ENCODE assay signal across 1 cellular context in the genomic region with DNA sequence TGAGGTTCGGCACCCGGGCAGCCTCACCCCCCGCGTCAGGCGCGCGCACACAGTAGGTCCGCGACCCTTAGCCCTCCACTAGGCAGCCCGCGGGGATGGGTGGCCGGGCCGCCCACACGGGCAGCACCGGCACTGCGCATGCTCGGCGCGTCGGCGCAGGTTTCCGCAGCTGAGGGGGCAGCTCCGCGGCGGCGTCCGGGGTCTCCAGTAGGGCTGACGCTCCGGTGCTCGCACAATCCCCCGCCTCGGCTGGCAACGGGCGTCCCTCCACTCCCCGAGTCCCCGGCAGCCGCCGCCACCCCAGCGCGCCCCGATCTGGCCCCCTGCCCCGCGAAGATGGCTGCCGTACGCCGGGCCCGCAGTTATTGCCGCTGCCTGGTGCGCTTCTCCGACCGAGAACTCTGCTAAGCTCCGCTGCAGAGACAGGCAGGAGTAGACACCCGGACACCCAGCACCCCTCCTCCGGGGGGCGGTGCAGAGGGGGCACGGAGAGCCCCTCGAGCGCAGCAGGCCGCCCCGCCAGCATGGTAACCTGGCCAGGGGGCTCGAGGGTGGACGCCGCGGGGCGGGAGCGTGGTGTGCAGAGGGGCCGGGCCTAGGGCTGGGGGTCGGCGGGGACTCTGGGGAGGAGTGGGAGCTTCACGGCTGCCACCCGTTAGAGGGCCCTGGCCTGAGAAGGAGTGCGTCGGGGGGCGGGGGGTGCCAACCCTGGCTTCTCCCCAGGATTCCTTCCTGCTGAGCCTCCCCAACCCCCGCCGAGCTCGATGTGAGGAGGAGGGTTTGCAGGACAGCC.
TF ChIP-seq lines count a peak whose summit lies in the region.

A gene (plus strand): TSS at position 139 of the 793 bp plus-strand sequence. CDS start 386 bp downstream, at position 525.

TF ChIP-seq in K562, 482 proteins besides CTCF, POLR2A, EP300 and RAD21 (continued from another document and continues in another):
- TF ChIP-seq, protein P1, sequence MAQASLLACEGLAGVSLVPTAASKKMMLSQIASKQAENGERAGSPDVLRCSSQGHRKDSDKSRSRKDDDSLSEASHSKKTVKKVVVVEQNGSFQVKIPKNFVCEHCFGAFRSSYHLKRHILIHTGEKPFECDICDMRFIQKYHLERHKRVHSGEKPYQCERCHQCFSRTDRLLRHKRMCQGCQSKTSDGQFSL (CRISPR knock-in tag; IDR thresholded peaks at IDR 0.05): no peak
- TF ChIP-seq, protein P1 (tag; IDR thresholded peaks at IDR 0.05): no peak
- no peak for TF ChIP-seq PTTG1 (tag; IDR thresholded peaks at IDR 0.05; ENCODE audit: low read depth)
- TF ChIP-seq KDM5B (IDR thresholded peaks at IDR 0.05; ENCODE audit: insufficient replicate concordance, low read depth, low read length): peak; percentile 27
- no peak for TF ChIP-seq SNIP1 (IDR thresholded peaks at IDR 0.05; ENCODE audit: low read depth)
- TF ChIP-seq, protein P2, sequence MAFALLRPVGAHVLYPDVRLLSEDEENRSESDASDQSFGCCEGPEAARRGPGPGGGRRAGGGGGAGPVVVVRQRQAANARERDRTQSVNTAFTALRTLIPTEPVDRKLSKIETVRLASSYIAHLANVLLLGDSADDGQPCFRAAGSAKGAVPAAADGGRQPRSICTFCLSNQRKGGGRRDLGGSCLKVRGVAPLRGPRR (CRISPR knock-in tag; IDR thresholded peaks at IDR 0.05): no peak
- TF ChIP-seq NCOA6 (IDR thresholded peaks at IDR 0.05): no peak
- no peak for TF ChIP-seq ILK (tag; IDR thresholded peaks at IDR 0.05; ENCODE audit: borderline replicate concordance, low read depth)
- TF ChIP-seq, protein P3, sequence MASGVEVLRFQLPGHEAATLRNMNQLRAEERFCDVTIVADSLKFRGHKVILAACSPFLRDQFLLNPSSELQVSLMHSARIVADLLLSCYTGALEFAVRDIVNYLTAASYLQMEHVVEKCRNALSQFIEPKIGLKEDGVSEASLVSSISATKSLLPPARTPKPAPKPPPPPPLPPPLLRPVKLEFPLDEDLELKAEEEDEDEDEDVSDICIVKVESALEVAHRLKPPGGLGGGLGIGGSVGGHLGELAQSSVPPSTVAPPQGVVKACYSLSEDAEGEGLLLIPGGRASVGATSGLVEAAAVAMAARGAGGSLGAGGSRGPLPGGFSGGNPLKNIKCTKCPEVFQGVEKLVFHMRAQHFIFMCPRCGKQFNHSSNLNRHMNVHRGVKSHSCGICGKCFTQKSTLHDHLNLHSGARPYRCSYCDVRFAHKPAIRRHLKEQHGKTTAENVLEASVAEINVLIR (CRISPR knock-in tag; IDR thresholded peaks at IDR 0.05): 0 out of 2 replicates have a peak, but pooled peaks have one; percentile 11
- TF ChIP-seq MEIS2 (IDR thresholded peaks at IDR 0.05; ENCODE audit: partially characterized antibody): peak; percentile 72
- TF ChIP-seq, protein P4, sequence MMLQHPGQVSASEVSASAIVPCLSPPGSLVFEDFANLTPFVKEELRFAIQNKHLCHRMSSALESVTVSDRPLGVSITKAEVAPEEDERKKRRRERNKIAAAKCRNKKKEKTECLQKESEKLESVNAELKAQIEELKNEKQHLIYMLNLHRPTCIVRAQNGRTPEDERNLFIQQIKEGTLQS (IDR thresholded peaks at IDR 0.05): no peak
- TF ChIP-seq, protein P4 (CRISPR knock-in tag; conservative IDR thresholded peaks at IDR 0.05): no peak
- TF ChIP-seq, protein P5, sequence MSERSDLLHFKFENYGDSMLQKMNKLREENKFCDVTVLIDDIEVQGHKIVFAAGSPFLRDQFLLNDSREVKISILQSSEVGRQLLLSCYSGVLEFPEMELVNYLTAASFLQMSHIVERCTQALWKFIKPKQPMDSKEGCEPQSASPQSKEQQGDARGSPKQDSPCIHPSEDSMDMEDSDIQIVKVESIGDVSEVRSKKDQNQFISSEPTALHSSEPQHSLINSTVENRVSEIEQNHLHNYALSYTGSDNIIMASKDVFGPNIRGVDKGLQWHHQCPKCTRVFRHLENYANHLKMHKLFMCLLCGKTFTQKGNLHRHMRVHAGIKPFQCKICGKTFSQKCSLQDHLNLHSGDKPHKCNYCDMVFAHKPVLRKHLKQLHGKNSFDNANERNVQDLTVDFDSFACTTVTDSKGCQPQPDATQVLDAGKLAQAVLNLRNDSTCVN (CRISPR knock-in tag; IDR thresholded peaks at IDR 0.05): no peak
- TF ChIP-seq EZH2 (IDR thresholded peaks at IDR 0.05; ENCODE audit: borderline replicate concordance, low read depth, low read length): no peak
- no peak for TF ChIP-seq HNRNPH1 (optimal IDR thresholded peaks at IDR 0.05; ENCODE audit: low read depth, low read length)
- 0 out of 2 replicates have a peak, but pooled peaks have one; percentile 31 for TF ChIP-seq NFIC (IDR thresholded peaks at IDR 0.05)
- TF ChIP-seq, protein P6, sequence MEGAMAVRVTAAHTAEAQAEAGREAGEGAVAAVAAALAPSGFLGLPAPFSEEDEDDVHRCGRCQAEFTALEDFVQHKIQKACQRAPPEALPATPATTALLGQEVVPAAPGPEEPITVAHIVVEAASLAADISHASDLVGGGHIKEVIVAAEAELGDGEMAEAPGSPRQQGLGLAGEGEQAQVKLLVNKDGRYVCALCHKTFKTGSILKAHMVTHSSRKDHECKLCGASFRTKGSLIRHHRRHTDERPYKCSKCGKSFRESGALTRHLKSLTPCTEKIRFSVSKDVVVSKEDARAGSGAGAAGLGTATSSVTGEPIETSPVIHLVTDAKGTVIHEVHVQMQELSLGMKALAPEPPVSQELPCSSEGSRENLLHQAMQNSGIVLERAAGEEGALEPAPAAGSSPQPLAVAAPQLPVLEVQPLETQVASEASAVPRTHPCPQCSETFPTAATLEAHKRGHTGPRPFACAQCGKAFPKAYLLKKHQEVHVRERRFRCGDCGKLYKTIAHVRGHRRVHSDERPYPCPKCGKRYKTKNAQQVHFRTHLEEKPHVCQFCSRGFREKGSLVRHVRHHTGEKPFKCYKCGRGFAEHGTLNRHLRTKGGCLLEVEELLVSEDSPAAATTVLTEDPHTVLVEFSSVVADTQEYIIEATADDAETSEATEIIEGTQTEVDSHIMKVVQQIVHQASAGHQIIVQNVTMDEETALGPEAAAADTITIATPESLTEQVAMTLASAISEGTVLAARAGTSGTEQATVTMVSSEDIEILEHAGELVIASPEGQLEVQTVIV (CRISPR knock-in tag; IDR thresholded peaks at IDR 0.05; ENCODE audit: borderline replicate concordance): no peak
- no peak; the same call in 1 of the 2 replicates for TF ChIP-seq SMAD3 (CRISPR knock-in tag; conservative IDR thresholded peaks at IDR 0.05)
- TF ChIP-seq BRD4 (IDR thresholded peaks at IDR 0.05): 0 out of 2 replicates have a peak, but pooled peaks have one; percentile 52
- peak; percentile 93 for TF ChIP-seq RBBP5 (IDR thresholded peaks at IDR 0.05; ENCODE audit: borderline replicate concordance, insufficient read depth, low read length, poor library complexity, severe bottlenecking)
- peak; percentile 87; the same call in 1 of the 2 replicates for TF ChIP-seq LCOR (CRISPR knock-in tag; IDR thresholded peaks at IDR 0.05)
- TF ChIP-seq, protein P7, sequence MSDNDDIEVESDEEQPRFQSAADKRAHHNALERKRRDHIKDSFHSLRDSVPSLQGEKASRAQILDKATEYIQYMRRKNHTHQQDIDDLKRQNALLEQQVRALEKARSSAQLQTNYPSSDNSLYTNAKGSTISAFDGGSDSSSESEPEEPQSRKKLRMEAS (CRISPR knock-in tag; IDR thresholded peaks at IDR 0.05): peak; percentile 46; the same call in 1 of the 2 replicates
- TF ChIP-seq RBM15 (IDR thresholded peaks at IDR 0.05; ENCODE audit: insufficient read depth, low read length): no peak
- TF ChIP-seq HIVEP1 (CRISPR knock-in tag; IDR thresholded peaks at IDR 0.05): no peak
- TF ChIP-seq CBFA2T3 (IDR thresholded peaks at IDR 0.05): no peak
- no peak for TF ChIP-seq GTF2F1 (IDR thresholded peaks at IDR 0.05; ENCODE audit: low read depth, low read length)
- TF ChIP-seq FIP1L1 (IDR thresholded peaks at IDR 0.05; ENCODE audit: low read depth, low read length, poor library complexity, severe bottlenecking): no peak
- peak; percentile 17; the same call in 1 of the 2 replicates for TF ChIP-seq ZNF224 (CRISPR knock-in tag; IDR thresholded peaks at IDR 0.05)
- 0 out of 2 replicates have a peak, but pooled peaks have one; percentile 24 for TF ChIP-seq GABPB1 (CRISPR knock-in tag; IDR thresholded peaks at IDR 0.05)
- TF ChIP-seq MIER1 (IDR thresholded peaks at IDR 0.05; ENCODE audit: low read depth): no peak
- TF ChIP-seq PPARD (CRISPR knock-in tag; IDR thresholded peaks at IDR 0.05): no peak
- TF ChIP-seq, protein P8, sequence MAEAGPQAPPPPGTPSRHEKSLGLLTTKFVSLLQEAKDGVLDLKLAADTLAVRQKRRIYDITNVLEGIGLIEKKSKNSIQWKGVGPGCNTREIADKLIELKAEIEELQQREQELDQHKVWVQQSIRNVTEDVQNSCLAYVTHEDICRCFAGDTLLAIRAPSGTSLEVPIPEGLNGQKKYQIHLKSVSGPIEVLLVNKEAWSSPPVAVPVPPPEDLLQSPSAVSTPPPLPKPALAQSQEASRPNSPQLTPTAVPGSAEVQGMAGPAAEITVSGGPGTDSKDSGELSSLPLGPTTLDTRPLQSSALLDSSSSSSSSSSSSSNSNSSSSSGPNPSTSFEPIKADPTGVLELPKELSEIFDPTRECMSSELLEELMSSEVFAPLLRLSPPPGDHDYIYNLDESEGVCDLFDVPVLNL (CRISPR knock-in tag; IDR thresholded peaks at IDR 0.05; ENCODE audit: low read depth): no peak
- TF ChIP-seq ZKSCAN3 (CRISPR knock-in tag; IDR thresholded peaks at IDR 0.05): no peak
- peak; percentile 84 for TF ChIP-seq ZFX (CRISPR knock-in tag; IDR thresholded peaks at IDR 0.05)
- TF ChIP-seq TOE1 (IDR thresholded peaks at IDR 0.05; ENCODE audit: borderline replicate concordance): no peak
- no peak for TF ChIP-seq TOE1 (CRISPR knock-in tag; IDR thresholded peaks at IDR 0.05; ENCODE audit: borderline replicate concordance, low read depth)
- 0 out of 2 replicates have a peak, but pooled peaks have one; percentile 32 for TF ChIP-seq ZBTB1 (CRISPR knock-in tag; IDR thresholded peaks at IDR 0.05; ENCODE audit: borderline replicate concordance, low read depth)
- TF ChIP-seq NR4A1 (CRISPR knock-in tag; IDR thresholded peaks at IDR 0.05): no peak
- no peak for TF ChIP-seq NR4A1 (tag; IDR thresholded peaks at IDR 0.05)
- no peak for TF ChIP-seq IFI16 (CRISPR knock-in tag; IDR thresholded peaks at IDR 0.05)
- TF ChIP-seq ZZZ3 (IDR thresholded peaks at IDR 0.05): no peak
- TF ChIP-seq RBM25 (IDR thresholded peaks at IDR 0.05; ENCODE audit: low read depth, low read length, severe bottlenecking): no peak
- TF ChIP-seq DNMT1 (IDR thresholded peaks at IDR 0.05): no peak
- TF ChIP-seq E2F3 (CRISPR knock-in tag; IDR thresholded peaks at IDR 0.05): no peak
- peak; percentile 81 for TF ChIP-seq ZBTB7A (IDR thresholded peaks at IDR 0.05; ENCODE audit: borderline replicate concordance, control insufficient read depth, low read depth, low read length)
- TF ChIP-seq JUN (IDR thresholded peaks at IDR 0.05; ENCODE audit: borderline replicate concordance, low read depth, low read length): no peak
- TF ChIP-seq JUN (CRISPR knock-in tag; IDR thresholded peaks at IDR 0.05; ENCODE audit: borderline replicate concordance): no peak
- TF ChIP-seq, protein P9, sequence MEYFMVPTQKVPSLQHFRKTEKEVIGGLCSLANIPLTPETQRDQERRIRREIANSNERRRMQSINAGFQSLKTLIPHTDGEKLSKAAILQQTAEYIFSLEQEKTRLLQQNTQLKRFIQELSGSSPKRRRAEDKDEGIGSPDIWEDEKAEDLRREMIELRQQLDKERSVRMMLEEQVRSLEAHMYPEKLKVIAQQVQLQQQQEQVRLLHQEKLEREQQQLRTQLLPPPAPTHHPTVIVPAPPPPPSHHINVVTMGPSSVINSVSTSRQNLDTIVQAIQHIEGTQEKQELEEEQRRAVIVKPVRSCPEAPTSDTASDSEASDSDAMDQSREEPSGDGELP (CRISPR knock-in tag; IDR thresholded peaks at IDR 0.05; ENCODE audit: borderline replicate concordance): peak; percentile 7; the same call in 1 of the 2 replicates
- 0 out of 4 replicates have a peak, but pooled peaks of 1 of the 2 experiments have one; percentile 3 for TF ChIP-seq SIN3A (IDR thresholded peaks at IDR 0.05; ENCODE audit: borderline replicate concordance in 2 of 2, control insufficient read depth in 1 of 2, low read depth in 2 of 2, low read length in 2 of 2)
- peak in 1 of 2 experiments; percentile 6; a peak in 1 of 4 replicates for TF ChIP-seq HDAC1 (IDR thresholded peaks at IDR 0.05)
- TF ChIP-seq SMAD4 (CRISPR knock-in tag; conservative IDR thresholded peaks at IDR 0.05): peak; percentile 50; the same call in 1 of the 2 replicates
- TF ChIP-seq POLR2B (IDR thresholded peaks at IDR 0.05; ENCODE audit: low read depth, partially characterized antibody): peak; percentile 51
- no peak for TF ChIP-seq ZNF165 (CRISPR knock-in tag; IDR thresholded peaks at IDR 0.05; ENCODE audit: borderline replicate concordance)
- no peak for TF ChIP-seq ZNF444 (CRISPR knock-in tag; IDR thresholded peaks at IDR 0.05)
- no peak for TF ChIP-seq WHSC1 (IDR thresholded peaks at IDR 0.05; ENCODE audit: low read length)
- TF ChIP-seq YY1 (IDR thresholded peaks at IDR 0.05; ENCODE audit: borderline replicate concordance in 1 of 3, control insufficient read depth in 1 of 3, extremely low read depth in 1 of 3, insufficient read depth in 3 of 3, insufficient read length in 1 of 3, insufficient replicate concordance in 2 of 3, low read depth in 1 of 3, low read length in 2 of 3): peak in 2 of 3 experiments; percentile 89 to 92
- no peak for TF ChIP-seq NONO (IDR thresholded peaks at IDR 0.05; ENCODE audit: low read depth in 2 of 2, low read length in 1 of 2)
- TF ChIP-seq RCOR1 (IDR thresholded peaks at IDR 0.05; ENCODE audit: borderline replicate concordance in 1 of 2, low read depth in 2 of 2, low read length in 2 of 2): peak in 1 of 2 experiments; percentile 62; a peak in 2 of 4 replicates
- TF ChIP-seq, protein P10, sequence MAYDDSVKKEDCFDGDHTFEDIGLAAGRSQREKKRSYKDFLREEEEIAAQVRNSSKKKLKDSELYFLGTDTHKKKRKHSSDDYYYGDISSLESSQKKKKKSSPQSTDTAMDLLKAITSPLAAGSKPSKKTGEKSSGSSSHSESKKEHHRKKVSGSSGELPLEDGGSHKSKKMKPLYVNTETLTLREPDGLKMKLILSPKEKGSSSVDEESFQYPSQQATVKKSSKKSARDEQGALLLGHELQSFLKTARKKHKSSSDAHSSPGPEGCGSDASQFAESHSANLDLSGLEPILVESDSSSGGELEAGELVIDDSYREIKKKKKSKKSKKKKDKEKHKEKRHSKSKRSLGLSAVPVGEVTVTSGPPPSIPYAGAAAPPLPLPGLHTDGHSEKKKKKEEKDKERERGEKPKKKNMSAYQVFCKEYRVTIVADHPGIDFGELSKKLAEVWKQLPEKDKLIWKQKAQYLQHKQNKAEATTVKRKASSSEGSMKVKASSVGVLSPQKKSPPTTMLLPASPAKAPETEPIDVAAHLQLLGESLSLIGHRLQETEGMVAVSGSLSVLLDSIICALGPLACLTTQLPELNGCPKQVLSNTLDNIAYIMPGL (CRISPR knock-in tag; IDR thresholded peaks at IDR 0.05): 0 out of 2 replicates have a peak, but pooled peaks have one; percentile 65
- 0 out of 2 replicates have a peak, but pooled peaks have one; percentile 59 for TF ChIP-seq CXXC5 (CRISPR knock-in tag; IDR thresholded peaks at IDR 0.05)
- TF ChIP-seq HMG20A (CRISPR knock-in tag; conservative IDR thresholded peaks at IDR 0.05): no peak
